2 cellular contexts compared by ENCODE assay signal in genomic region chr12:3047961-3048360, GRCh38.
TF ChIP-seq lines count a peak whose summit lies in the region.

No MANE protein-coding gene starts in this region.

TF ChIP-seq in A549, 52 proteins besides CTCF, POLR2A, EP300 and RAD21:
- TF ChIP-seq MAZ (IDR thresholded peaks at IDR 0.05; ENCODE audit: borderline replicate concordance, low read depth, low read length), result no peak
- TF ChIP-seq RCOR1 (IDR thresholded peaks at IDR 0.05; ENCODE audit: low read depth, low read length), result no peak
- TF ChIP-seq RFX5 (IDR thresholded peaks at IDR 0.05), result no peak
- TF ChIP-seq ATOH8 (CRISPR knock-in tag; IDR thresholded peaks at IDR 0.05; ENCODE audit: low read depth), result no peak

TF ChIP-seq in H1, 55 proteins besides CTCF, POLR2A, EP300 and RAD21:
- TF ChIP-seq TAF1 (IDR thresholded peaks at IDR 0.05; ENCODE audit: low read depth, low read length), result no peak
- TF ChIP-seq POLR2AphosphoS5 (IDR thresholded peaks at IDR 0.05; ENCODE audit: low read depth, low read length), result no peak
- TF ChIP-seq YY1 (IDR thresholded peaks at IDR 0.05; ENCODE audit: low read depth, low read length), result no peak
- no peak for TF ChIP-seq ZNF274 (IDR thresholded peaks at IDR 0.05; ENCODE audit: borderline replicate concordance, extremely low read depth, low read length)
- TF ChIP-seq BACH1 (IDR thresholded peaks at IDR 0.05; ENCODE audit: low read length), result no peak
- TF ChIP-seq MAX (IDR thresholded peaks at IDR 0.05), result no peak
- TF ChIP-seq NANOG (IDR thresholded peaks at IDR 0.05; ENCODE audit: insufficient read depth, low read depth, low read length, poor library complexity, severe bottlenecking), result no peak
- no peak for TF ChIP-seq KDM4A (IDR thresholded peaks at IDR 0.05; ENCODE audit: low read depth, low read length, severe bottlenecking)
- TF ChIP-seq GABPA (IDR thresholded peaks at IDR 0.05; ENCODE audit: borderline replicate concordance, insufficient read depth, low read length), result no peak
- no peak for TF ChIP-seq EZH2 (IDR thresholded peaks at IDR 0.05; ENCODE audit: low read depth, low read length, severe bottlenecking)
